1 cellular context compared by ENCODE assay signal in the genomic region with DNA sequence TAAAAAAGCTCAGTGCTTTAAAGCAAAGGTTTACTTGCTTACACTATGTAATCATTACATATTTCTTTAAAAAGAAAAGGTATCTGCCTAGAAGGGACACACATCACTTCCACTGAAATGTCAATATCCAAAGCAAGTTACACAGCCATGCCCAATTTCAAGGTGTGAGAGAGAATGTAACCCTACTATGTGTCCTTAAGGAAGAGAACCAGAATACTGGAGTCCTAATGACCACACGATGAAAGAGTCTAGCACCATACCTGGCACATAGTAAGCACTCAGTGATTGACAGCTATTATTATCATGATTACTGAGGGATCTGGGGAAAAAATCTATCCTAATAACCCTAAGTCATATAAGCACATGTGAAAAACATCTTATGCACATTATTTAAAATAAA.
TF ChIP-seq lines count a peak whose summit lies in the region.

No MANE protein-coding gene starts in this region.

TF ChIP-seq in HepG2, 621 proteins besides CTCF, POLR2A, EP300 and RAD21:
- TF ChIP-seq, protein P1, sequence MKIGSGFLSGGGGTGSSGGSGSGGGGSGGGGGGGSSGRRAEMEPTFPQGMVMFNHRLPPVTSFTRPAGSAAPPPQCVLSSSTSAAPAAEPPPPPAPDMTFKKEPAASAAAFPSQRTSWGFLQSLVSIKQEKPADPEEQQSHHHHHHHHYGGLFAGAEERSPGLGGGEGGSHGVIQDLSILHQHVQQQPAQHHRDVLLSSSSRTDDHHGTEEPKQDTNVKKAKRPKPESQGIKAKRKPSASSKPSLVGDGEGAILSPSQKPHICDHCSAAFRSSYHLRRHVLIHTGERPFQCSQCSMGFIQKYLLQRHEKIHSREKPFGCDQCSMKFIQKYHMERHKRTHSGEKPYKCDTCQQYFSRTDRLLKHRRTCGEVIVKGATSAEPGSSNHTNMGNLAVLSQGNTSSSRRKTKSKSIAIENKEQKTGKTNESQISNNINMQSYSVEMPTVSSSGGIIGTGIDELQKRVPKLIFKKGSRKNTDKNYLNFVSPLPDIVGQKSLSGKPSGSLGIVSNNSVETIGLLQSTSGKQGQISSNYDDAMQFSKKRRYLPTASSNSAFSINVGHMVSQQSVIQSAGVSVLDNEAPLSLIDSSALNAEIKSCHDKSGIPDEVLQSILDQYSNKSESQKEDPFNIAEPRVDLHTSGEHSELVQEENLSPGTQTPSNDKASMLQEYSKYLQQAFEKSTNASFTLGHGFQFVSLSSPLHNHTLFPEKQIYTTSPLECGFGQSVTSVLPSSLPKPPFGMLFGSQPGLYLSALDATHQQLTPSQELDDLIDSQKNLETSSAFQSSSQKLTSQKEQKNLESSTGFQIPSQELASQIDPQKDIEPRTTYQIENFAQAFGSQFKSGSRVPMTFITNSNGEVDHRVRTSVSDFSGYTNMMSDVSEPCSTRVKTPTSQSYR (CRISPR knock-in tag; IDR thresholded peaks at IDR 0.05; ENCODE audit: borderline replicate concordance), result no peak
- TF ChIP-seq ZNF558 (CRISPR knock-in tag; IDR thresholded peaks at IDR 0.05; ENCODE audit: borderline replicate concordance), result no peak
- TF ChIP-seq, protein P2, sequence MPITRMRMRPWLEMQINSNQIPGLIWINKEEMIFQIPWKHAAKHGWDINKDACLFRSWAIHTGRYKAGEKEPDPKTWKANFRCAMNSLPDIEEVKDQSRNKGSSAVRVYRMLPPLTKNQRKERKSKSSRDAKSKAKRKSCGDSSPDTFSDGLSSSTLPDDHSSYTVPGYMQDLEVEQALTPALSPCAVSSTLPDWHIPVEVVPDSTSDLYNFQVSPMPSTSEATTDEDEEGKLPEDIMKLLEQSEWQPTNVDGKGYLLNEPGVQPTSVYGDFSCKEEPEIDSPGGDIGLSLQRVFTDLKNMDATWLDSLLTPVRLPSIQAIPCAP (CRISPR knock-in tag; IDR thresholded peaks at IDR 0.05; ENCODE audit: low read depth), result no peak
- TF ChIP-seq KAT8 (CRISPR knock-in tag; IDR thresholded peaks at IDR 0.05), result no peak
- no peak for TF ChIP-seq ZNF567 (CRISPR knock-in tag; IDR thresholded peaks at IDR 0.05; ENCODE audit: borderline replicate concordance)
- TF ChIP-seq TAF15 (IDR thresholded peaks at IDR 0.05; ENCODE audit: low read depth, low read length, poor library complexity, severe bottlenecking), result no peak
- TF ChIP-seq GATAD1 (CRISPR knock-in tag; IDR thresholded peaks at IDR 0.05), result no peak
- peak; percentile 81 for TF ChIP-seq ZKSCAN1 (IDR thresholded peaks at IDR 0.05; ENCODE audit: low read length)
- TF ChIP-seq, protein P3, sequence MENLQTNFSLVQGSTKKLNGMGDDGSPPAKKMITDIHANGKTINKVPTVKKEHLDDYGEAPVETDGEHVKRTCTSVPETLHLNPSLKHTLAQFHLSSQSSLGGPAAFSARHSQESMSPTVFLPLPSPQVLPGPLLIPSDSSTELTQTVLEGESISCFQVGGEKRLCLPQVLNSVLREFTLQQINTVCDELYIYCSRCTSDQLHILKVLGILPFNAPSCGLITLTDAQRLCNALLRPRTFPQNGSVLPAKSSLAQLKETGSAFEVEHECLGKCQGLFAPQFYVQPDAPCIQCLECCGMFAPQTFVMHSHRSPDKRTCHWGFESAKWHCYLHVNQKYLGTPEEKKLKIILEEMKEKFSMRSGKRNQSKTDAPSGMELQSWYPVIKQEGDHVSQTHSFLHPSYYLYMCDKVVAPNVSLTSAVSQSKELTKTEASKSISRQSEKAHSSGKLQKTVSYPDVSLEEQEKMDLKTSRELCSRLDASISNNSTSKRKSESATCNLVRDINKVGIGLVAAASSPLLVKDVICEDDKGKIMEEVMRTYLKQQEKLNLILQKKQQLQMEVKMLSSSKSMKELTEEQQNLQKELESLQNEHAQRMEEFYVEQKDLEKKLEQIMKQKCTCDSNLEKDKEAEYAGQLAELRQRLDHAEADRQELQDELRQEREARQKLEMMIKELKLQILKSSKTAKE (CRISPR knock-in tag; IDR thresholded peaks at IDR 0.05; ENCODE audit: borderline replicate concordance), result no peak
